ENCODE assay signal across 31 cellular contexts in genomic region chr3:14834807-14835466, GRCh38. TPM values are rescaled to one million over a fixed set of nuclear protein-coding genes. Genes with fewer than 3 reads are reported as not detected.
"Had no signal": no experiment of that assay in that cellular context is flagged by ENCODE, and none has a peak within 500 bp of the region (broad histone marks: within the 10 kb centered on the region; RNA-seq: fewer than 3 reads in every experiment).

No MANE protein-coding gene starts in this region.

- H3K4me3 ChIP-seq: MG63, Peyer's patch, SJSA1 had no signal

- H3K4me1 ChIP-seq: SJSA1 had no signal

- ATAC-seq: activated CD4-positive, alpha-beta T cell treated with anti-CD3 and anti-CD28 coated beads for 36 hours; activated CD4-positive, CD25-positive, alpha-beta regulatory T cell treated with anti-CD3 and anti-CD28 coated beads, Interleukin-2, amount 50 U/mL, for 24 hours; activated CD8-positive, alpha-beta T cell treated with anti-CD3 and anti-CD28 coated beads, Interleukin-2, amount 10 ng/mL, durations not matched to agents 7 days and 5 days; activated naive CD8-positive, alpha-beta T cell treated with anti-CD3 and anti-CD28 coated beads, Interleukin-2, amount 50 U/mL, for 24 hours; PC-3; WTC11 had no signal

- H3K9ac ChIP-seq: SK-N-SH had no signal

- DNase-seq: activated CD4-positive, alpha-beta T cell treated with anti-CD3 and anti-CD28 coated beads for 36 hours; activated CD4-positive, alpha-beta T cell treated with anti-CD3 and anti-CD28 coated beads, Interleukin-2, amount 10 ng/mL, durations not matched to agents 7 days and 5 days; activated CD4-positive, alpha-beta T cell treated with anti-CD3 and anti-CD28 coated beads, Interleukin-2, amount 50 U/mL, for 48 hours; activated CD8-positive, alpha-beta T cell treated with anti-CD3 and anti-CD28 coated beads, Interleukin-2, amount 10 ng/mL, durations not matched to agents 7 days and 5 days; activated naive CD4-positive, alpha-beta T cell treated with anti-CD3 and anti-CD28 coated beads, Interleukin-2, amount 10 ng/mL, durations not matched to agents 7 days and 5 days; activated naive CD8-positive, alpha-beta T cell treated with anti-CD3 and anti-CD28 coated beads, Interleukin-2, amount 50 U/mL, for 24 hours; activated T-cell treated with anti-CD3 and anti-CD28 coated beads, Interleukin-2, amount 50 U/mL, for 24 hours; anterior cingulate cortex; Kasumi-1; KG1; MG63; NCI-H1048; NCI-H1105 treated with DMSO at 0.1 percent for 48 hours; NCI-H1436; NCI-H1694; NCI-H1930; NCI-H2081 treated with DMSO at 0.1 percent for 48 hours; NCI-H345; NCI-H524 treated with DMSO at 0.1 percent for 48 hours; NK-92 treated with Interleukin-12 subunit alpha and Interleukin-12 subunit beta, amount 100 ng/mL, for 24 hours; PC-3; Peyer's patch; RPMI8226; SHP77 treated with DMSO at 0.1 percent for 48 hours; SK-N-SH had no signal

- FAIRE-seq: bronchial epithelial cell, TTC549 had no signal

- H3K4me2 ChIP-seq: SK-N-SH had no signal

- H3K27me3 ChIP-seq: Peyer's patch had no signal

- H3K36me3 ChIP-seq: MG63, Peyer's patch, SJSA1 had no signal

- H3K27ac ChIP-seq: SJSA1 had no signal

- H3K9me3 ChIP-seq: MG63, Peyer's patch, SJSA1, SK-N-SH had no signal

RNA-seq across cellular contexts. Expression of gene FGD5, which starts 16.2 kb away (rescaled TPM):
- total RNA-seq: bronchial epithelial cell, PC-3, SJSA1 had no signal
- polyA plus RNA-seq: IgD-negative memory B cell, SK-N-SH had no signal
